8 cellular contexts compared by ENCODE assay signal in genomic region chr5:4734348-4734747, GRCh38.
"Had no signal": no experiment of that assay in that cellular context is flagged by ENCODE, and none has a peak within 500 bp of the region (broad histone marks: within the 10 kb centered on the region; RNA-seq: fewer than 3 reads in every experiment).

No MANE protein-coding gene starts in this region.

- DNase-seq: GDM1, GF-D8 had no signal

- ATAC-seq: GM12878 had no signal

- FAIRE-seq: G401.6, GM12878, GM12891, GM12892, GM18507, GM19239 had no signal

- H3K4me3 ChIP-seq: GM12878 had no signal
